ENCODE assay signal across 1 cellular context in genomic region chr1:235330918-235331285, GRCh38.
TF ChIP-seq lines count a peak whose summit lies in the region.

No MANE protein-coding gene starts in this region.

TF ChIP-seq in HepG2, 621 proteins besides CTCF, POLR2A, EP300 and RAD21:
- TF ChIP-seq RBFOX2 (IDR thresholded peaks at IDR 0.05; ENCODE audit: low read depth, low read length) (0 out of 2 replicates have a peak, but pooled peaks have one; percentile 7), ZNF772 (CRISPR knock-in tag; IDR thresholded peaks at IDR 0.05) (no peak), ZNF776 (CRISPR knock-in tag; IDR thresholded peaks at IDR 0.05) (no peak), RAD51 (IDR thresholded peaks at IDR 0.05; ENCODE audit: borderline replicate concordance) (peak; percentile 38; the same call in 1 of the 2 replicates)
